In the genomic region with DNA sequence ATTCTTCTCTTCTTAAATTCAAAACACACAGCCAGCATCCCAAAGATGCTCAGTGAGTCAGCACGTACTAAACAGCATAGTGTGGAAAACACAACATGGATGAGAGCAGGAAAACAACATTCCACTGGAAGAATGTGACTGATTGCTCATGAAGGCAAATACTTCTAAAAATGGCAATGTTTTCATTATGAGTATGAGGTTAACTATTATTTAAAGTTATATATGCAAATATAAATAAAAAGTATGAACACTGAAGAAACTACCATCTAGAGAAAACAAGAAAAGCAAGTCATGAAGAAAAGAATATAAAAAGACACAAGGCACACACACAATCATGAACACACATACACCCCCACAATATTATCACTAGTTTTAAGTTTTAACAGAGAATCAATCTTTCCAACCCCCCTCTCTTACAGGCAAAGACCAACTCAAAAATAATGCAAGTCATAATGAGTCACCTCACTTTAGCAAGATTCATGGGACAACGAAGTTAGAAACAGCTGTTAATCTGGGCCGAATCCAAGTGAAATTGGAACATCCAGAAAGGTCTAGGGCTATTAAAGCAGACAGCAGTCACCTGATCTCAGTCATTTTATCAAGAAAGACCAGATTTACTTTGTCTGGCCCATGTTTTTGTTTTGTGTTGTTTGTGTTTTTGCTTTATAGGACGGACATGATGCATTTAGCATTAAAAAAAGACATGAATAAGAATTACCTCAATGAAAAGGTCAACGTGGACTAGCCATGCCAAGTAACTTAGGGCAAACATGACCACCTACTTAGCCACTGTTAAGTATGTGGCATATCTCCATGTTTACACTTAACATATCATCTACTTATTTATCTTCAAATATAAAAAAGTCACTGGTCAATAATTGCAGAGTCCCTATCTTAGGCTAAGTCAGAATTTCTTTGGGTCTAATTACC, we compare ENCODE assay signal across 8 cellular contexts. TPM values are rescaled to one million over a fixed set of nuclear protein-coding genes. Genes with fewer than 3 reads are reported as not detected.
DNase-seq lines count a peak whose midpoint lies in the region; ATAC-seq and TF ChIP-seq lines count a peak whose summit lies in the region.

No MANE protein-coding gene starts in this region.

- ATAC-seq in foreskin keratinocyte (peak; percentile 90), sciatic nerve (peak; percentile 80), GM18861 (IDR thresholded peaks at IDR 0.05; ENCODE audit: unreplicated experiment) (no peak), HG03571 (IDR thresholded peaks at IDR 0.05; ENCODE audit: unreplicated experiment) (no peak)

- H3K4me1 ChIP-seq in SK-N-SH (ENCODE audit: control insufficient read depth in 1 of 2, insufficient read depth in 2 of 2, low read depth in 1 of 2, low read length in 1 of 2): peaks cover 0 to 33% of the 10 kb centered on the region in 2 experiments; a peak in 3 of 4 replicates
- peaks cover 32% of the 10 kb centered on the region for H3K4me1 ChIP-seq in foreskin keratinocyte

- TF ChIP-seq EP300 in SK-N-SH (IDR thresholded peaks at IDR 0.05; ENCODE audit: borderline replicate concordance in 1 of 2, low read depth in 1 of 2, low read length in 1 of 2): peak; percentile 29 to 87; a peak in 3 of 4 replicates

- H3K9ac ChIP-seq in SK-N-SH: peak overlapping the region; percentile 64; the same call in 1 of the 2 replicates

- H3K79me2 ChIP-seq in SK-N-SH (ENCODE audit: insufficient read depth): peaks cover 70% of the 10 kb centered on the region

- no peaks in the 10 kb centered on the region for H3K9me3 ChIP-seq in SK-N-SH

- H3K36me3 ChIP-seq in SK-N-SH (replicated peaks in 1 of 2; ENCODE audit: control insufficient read depth in 1 of 2, insufficient read depth in 2 of 2, low read length in 1 of 2): no peaks in the 10 kb centered on the region

- peak overlapping the region in 1 of 2 experiments; percentile 23; a peak in 3 of 4 replicates for H3K4me3 ChIP-seq in SK-N-SH (ENCODE audit: low read depth in 2 of 2, low read length in 1 of 2)

- peak overlapping the region; percentile 88 to 95; a peak in 3 of 4 replicates for H3K27ac ChIP-seq in SK-N-SH (ENCODE audit: low read depth in 2 of 2, low read length in 1 of 2)
- H3K27ac ChIP-seq in foreskin keratinocyte: peak overlapping the region; percentile 75

- peaks cover 38% of the 10 kb centered on the region for H3F3A ChIP-seq in SK-N-SH (replicated peaks; ENCODE audit: insufficient read depth)

- H4K20me1 ChIP-seq in SK-N-SH (ENCODE audit: insufficient read depth): no peaks in the 10 kb centered on the region

- H3K27me3 ChIP-seq in SK-N-SH (ENCODE audit: insufficient read depth) (no peaks in the 10 kb centered on the region), foreskin keratinocyte (no peaks in the 10 kb centered on the region)

- peak overlapping the region; percentile 67 for H3K4me2 ChIP-seq in SK-N-SH

- H3K9me2 ChIP-seq in SK-N-SH: no peaks in the 10 kb centered on the region

- intact Hi-C loops in sciatic nerve (cut with DNase I): no loop called here

- POLR2A ChIA-PET in SK-N-SH (lab: Yijun Ruan, JAX): no interaction called here

- CTCF ChIA-PET in SK-N-SH (lab: Yijun Ruan, JAX): interaction anchor here (0.5 to 1.0 kb wide), 3 partner anchors 19 to 172 kb away, joined by 3 to 4 read pairs (median 3); no protein-coding TSS in a partner anchor

- peak; percentile 96 for DNase-seq in GM04503 (ENCODE audit: low read depth)
- no peak for DNase-seq in SK-N-SH
- peak; percentile 89 to 93 for DNase-seq in foreskin keratinocyte
- no peak for DNase-seq in sciatic nerve (ENCODE audit: low spot score)
- no peak for DNase-seq in pons (ENCODE audit: low spot score)
- DNase-seq in NCI-H2196 (lab: John Stamatoyannopoulos, UW; ENCODE audit: unreplicated experiment): no peak

- H2AFZ ChIP-seq in SK-N-SH (ENCODE audit: low read depth): no peak overlapping the region

- no peak for TF ChIP-seq RAD21 in SK-N-SH (IDR thresholded peaks at IDR 0.05; ENCODE audit: low read length)

- 32% methylated on average over 5 of the region's 5 CpGs for WGBS in SK-N-SH (ENCODE audit: low lambda C conversion rate)

- TF ChIP-seq CTCF in SK-N-SH (IDR thresholded peaks at IDR 0.05) (no peak), foreskin keratinocyte (conservative IDR thresholded peaks at IDR 0.05) (no peak)

TF ChIP-seq in SK-N-SH, 30 proteins besides CTCF, POLR2A, EP300 and RAD21 (continues in another document):
- TF ChIP-seq NFIC (IDR thresholded peaks at IDR 0.05; ENCODE audit: borderline replicate concordance) (peak; percentile 96), MXI1 (IDR thresholded peaks at IDR 0.05; ENCODE audit: low read depth, low read length) (no peak), POLR2AphosphoS5 (IDR thresholded peaks at IDR 0.05; ENCODE audit: low read depth, low read length) (peak; percentile 86; the same call in 1 of the 2 replicates), SIN3A (IDR thresholded peaks at IDR 0.05; ENCODE audit: borderline replicate concordance, low read depth, low read length) (no peak), RFX5 (IDR thresholded peaks at IDR 0.05; ENCODE audit: low read length) (no peak), JUND (IDR thresholded peaks at IDR 0.05) (peak; percentile 93), TEAD4 (IDR thresholded peaks at IDR 0.05; ENCODE audit: borderline replicate concordance, insufficient read depth) (peak; percentile 59; the same call in 1 of the 2 replicates), RCOR1 (IDR thresholded peaks at IDR 0.05; ENCODE audit: low read length) (no peak), ELF1 (IDR thresholded peaks at IDR 0.05) (no peak), TAF1 (IDR thresholded peaks at IDR 0.05; ENCODE audit: borderline replicate concordance, low read depth, low read length) (no peak), CHD2 (IDR thresholded peaks at IDR 0.05; ENCODE audit: low read length, partially characterized antibody) (no peak), YY1 (IDR thresholded peaks at IDR 0.05; ENCODE audit: low read depth) (no peak; the same call in 1 of the 2 replicates), SMC3 (IDR thresholded peaks at IDR 0.05; ENCODE audit: low read depth, low read length) (no peak), ZBTB33 (IDR thresholded peaks at IDR 0.05; ENCODE audit: borderline replicate concordance, low read depth) (no peak; the same call in none of the 2 replicates), NRF1 (IDR thresholded peaks at IDR 0.05; ENCODE audit: low read depth, low read length) (no peak), EZH2phosphoT487 (IDR thresholded peaks at IDR 0.05; ENCODE audit: borderline replicate concordance, low read depth) (no peak)
- TF ChIP-seq, protein P1, sequence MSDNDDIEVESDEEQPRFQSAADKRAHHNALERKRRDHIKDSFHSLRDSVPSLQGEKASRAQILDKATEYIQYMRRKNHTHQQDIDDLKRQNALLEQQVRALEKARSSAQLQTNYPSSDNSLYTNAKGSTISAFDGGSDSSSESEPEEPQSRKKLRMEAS (IDR thresholded peaks at IDR 0.05; ENCODE audit: low read depth): peak; percentile 5; the same call in 1 of the 2 replicates
- TF ChIP-seq, protein P2, sequence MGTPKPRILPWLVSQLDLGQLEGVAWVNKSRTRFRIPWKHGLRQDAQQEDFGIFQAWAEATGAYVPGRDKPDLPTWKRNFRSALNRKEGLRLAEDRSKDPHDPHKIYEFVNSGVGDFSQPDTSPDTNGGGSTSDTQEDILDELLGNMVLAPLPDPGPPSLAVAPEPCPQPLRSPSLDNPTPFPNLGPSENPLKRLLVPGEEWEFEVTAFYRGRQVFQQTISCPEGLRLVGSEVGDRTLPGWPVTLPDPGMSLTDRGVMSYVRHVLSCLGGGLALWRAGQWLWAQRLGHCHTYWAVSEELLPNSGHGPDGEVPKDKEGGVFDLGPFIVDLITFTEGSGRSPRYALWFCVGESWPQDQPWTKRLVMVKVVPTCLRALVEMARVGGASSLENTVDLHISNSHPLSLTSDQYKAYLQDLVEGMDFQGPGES (IDR thresholded peaks at IDR 0.05; ENCODE audit: low read depth, low read length): no peak

RNA-seq across cellular contexts. Expression of gene GBE1, which starts 18.1 kb away (rescaled TPM):
- polyA plus RNA-seq in SK-N-SH (2012; rRNA removed) (14.2 and 18.6 TPM in 2 replicates), foreskin keratinocyte (8.3 and 10.6 TPM in 2 replicates)
- polyA plus RNA-seq in SK-N-SH (2012; cell fraction: cytosol; rRNA removed): 21.9 and 22.4 TPM in 2 replicates
- polyA plus RNA-seq in SK-N-SH (2012; cell fraction: nucleus; rRNA removed): 6.4 and 17.7 TPM in 2 replicates
- total RNA-seq in foreskin keratinocyte (22.7 and 23.2 TPM in 2 replicates), sciatic nerve (40.1 TPM)

Comparison
In these comparisons a context has a peak if more than half of its experiments do, and no peak if none do; other contexts are left out.
1. DNase-seq: peak in GM04503 (single experiment) and foreskin keratinocyte (2 of 2); none in SK-N-SH (single experiment), sciatic nerve (single experiment), pons (single experiment) and NCI-H2196 (single experiment).
2. ATAC-seq: peak in foreskin keratinocyte (single experiment) and sciatic nerve (single experiment); none in GM18861 (single experiment) and HG03571 (single experiment).